28 cellular contexts compared by ENCODE assay signal in genomic region chr4:116544946-116545345, GRCh38.
"Had no signal": no experiment of that assay in that cellular context is flagged by ENCODE, and none has a peak within 500 bp of the region (broad histone marks: within the 10 kb centered on the region; RNA-seq: fewer than 3 reads in every experiment).

No MANE protein-coding gene starts in this region.

- DNase-seq: colonic mucosa; cortex of kidney; dermis blood vessel endothelial cell; dorsolateral prefrontal cortex; effector CD4-positive, alpha-beta T cell; effector CD8-positive, alpha-beta T cell; effector memory CD4-positive, alpha-beta T cell; effector memory CD8-positive, alpha-beta T cell; endodermal cell; erythroblast; esophagus squamous epithelium; foreskin fibroblast; foreskin keratinocyte; foreskin melanocyte; gastrocnemius medialis; glutamatergic neuron; head of caudate nucleus; heart left ventricle; heart right ventricle had no signal

- H3K4me3 ChIP-seq: colonic mucosa, coronary artery, dorsolateral prefrontal cortex, esophagus muscularis mucosa, esophagus squamous epithelium, gastrocnemius medialis, gastroesophageal sphincter, heart left ventricle, heart right ventricle had no signal

- H3K4me1 ChIP-seq: colonic mucosa, esophagus muscularis mucosa, esophagus squamous epithelium, foreskin keratinocyte, gastrocnemius medialis, gastroesophageal sphincter, heart left ventricle, heart right ventricle had no signal

- FAIRE-seq: colon, endometrium, endothelial cell of umbilical vein, frontal cortex had no signal

- H3K36me3 ChIP-seq: colonic mucosa, esophagus muscularis mucosa, esophagus squamous epithelium, gastrocnemius medialis, gastroesophageal sphincter, heart left ventricle, heart right ventricle had no signal

- ATAC-seq: effector memory CD8-positive, alpha-beta T cell; esophagus mucosa; foreskin keratinocyte; gastrocnemius medialis; gastroesophageal sphincter; heart left ventricle; heart right ventricle had no signal

- H3K9me3 ChIP-seq: colonic mucosa, esophagus squamous epithelium, gastroesophageal sphincter had no signal

- H3K27me3 ChIP-seq: colonic mucosa, esophagus muscularis mucosa, esophagus squamous epithelium, foreskin keratinocyte, gastrocnemius medialis, gastroesophageal sphincter, heart left ventricle, heart right ventricle had no signal

- H3K27ac ChIP-seq: colonic mucosa, coronary artery, dorsolateral prefrontal cortex, epithelial cell of prostate, esophagus muscularis mucosa, esophagus squamous epithelium, foreskin keratinocyte, gastrocnemius medialis, gastroesophageal sphincter, heart left ventricle, heart right ventricle had no signal
